Comparison of ENCODE assay signal across 15 cellular contexts in genomic region chr12:107057071-107057834, GRCh38. TPM values are rescaled to one million over a fixed set of nuclear protein-coding genes. Genes with fewer than 3 reads are reported as not detected.
DNase-seq lines count a peak whose midpoint lies in the region; ATAC-seq, FAIRE-seq and TF ChIP-seq lines count a peak whose summit lies in the region.
"Had no signal": no experiment of that assay in that cellular context is flagged by ENCODE, and none has a peak within 500 bp of the region (broad histone marks: within the 10 kb centered on the region; RNA-seq: fewer than 3 reads in every experiment).

No MANE protein-coding gene starts in this region.

- no peaks in the 10 kb centered on the region for H3K36me3 ChIP-seq in keratinocyte (ENCODE audit: control insufficient read depth in 2 of 2, extremely low read depth in 1 of 2, insufficient read depth in 2 of 2, low read length in 2 of 2)

- H3K9me3 ChIP-seq in CD4-positive, alpha-beta T cell (ENCODE audit: control insufficient read depth, low read length), result peaks cover 6% of the 10 kb centered on the region
- H3K9me3 ChIP-seq in keratinocyte (ENCODE audit: control insufficient read depth, low read depth, low read length), result no peaks in the 10 kb centered on the region

- no peak overlapping the region for H3K27ac ChIP-seq in CD4-positive, alpha-beta T cell (ENCODE audit: low read depth, low read length)
- no peak overlapping the region for H3K27ac ChIP-seq in keratinocyte (ENCODE audit: control insufficient read depth, insufficient read depth, low read length)

- CTCF ChIA-PET in CD4-positive, alpha-beta T cell (lab: Charles Lee), result no interaction called here
- CTCF ChIA-PET in activated CD4-positive, alpha-beta memory T cell treated with anti-CD3 and anti-CD28 coated beads for 36 hours (lab: Charles Lee), result interaction anchor here (1.7 kb wide), 1 partner anchor 48 kb away, joined by 4 read pairs; no protein-coding TSS in a partner anchor

- peaks cover 9% of the 10 kb centered on the region for H3K9me3 Mint-ChIP-seq in CD4-positive, alpha-beta T cell
- H3K9me3 Mint-ChIP-seq in HFFc6, result peaks cover 6% of the 10 kb centered on the region; the same call in 1 of the 2 replicates
- H3K9me3 Mint-ChIP-seq in activated CD4-positive, alpha-beta memory T cell treated with anti-CD3 and anti-CD28 coated beads for 36 hours, result peaks cover 11% of the 10 kb centered on the region

- no peak overlapping the region for H3K4me3 Mint-ChIP-seq in CD4-positive, alpha-beta T cell
- H3K4me3 Mint-ChIP-seq in HFFc6, result peak overlapping the region; percentile 38; the same call in 1 of the 2 replicates
- H3K4me3 Mint-ChIP-seq in activated CD4-positive, alpha-beta memory T cell treated with anti-CD3 and anti-CD28 coated beads for 36 hours, result no peak overlapping the region
- H3K4me3 Mint-ChIP-seq: T-helper 2 cell treated with Interferon-gamma antibody and Interleukin-4, amounts not matched to agents 5 μg/mL and 100 μg/mL, for 36 hours had no signal

- no peak for FAIRE-seq in keratinocyte (lab: Jason Lieb, UNC)
- FAIRE-seq: GM12878 had no signal

- in situ Hi-C loops in T47D (cut with HindIII; ENCODE audit: low pct_unique_long_range_greater_than_20kb, low sequenced_read_pairs), result no loop called here
- in situ Hi-C loops in ACHN (cut with HindIII; ENCODE audit: low pct_ligation_motif_present, low pct_unique_long_range_greater_than_20kb, low sequenced_read_pairs), result no loop called here

- peak overlapping the region; percentile 28 for H3K27ac Mint-ChIP-seq in CD4-positive, alpha-beta T cell
- H3K27ac Mint-ChIP-seq in HFFc6, result peak overlapping the region; percentile 63
- H3K27ac Mint-ChIP-seq in activated CD4-positive, alpha-beta memory T cell treated with anti-CD3 and anti-CD28 coated beads for 36 hours, result no peak overlapping the region
- H3K27ac Mint-ChIP-seq: activated naive CD4-positive, alpha-beta T cell treated with anti-CD3 and anti-CD28 coated beads, Interleukin-2, amount 50 U/mL, for 72 hours; T-helper 2 cell treated with Interferon-gamma antibody and Interleukin-4, amounts not matched to agents 5 μg/mL and 100 μg/mL, for 36 hours had no signal

- no peak overlapping the region for H2AFZ ChIP-seq in keratinocyte (ENCODE audit: control insufficient read depth, low read length)

- H3K36me3 Mint-ChIP-seq in CD4-positive, alpha-beta T cell (ENCODE audit: low read depth), result peaks cover 21% of the 10 kb centered on the region
- peaks cover 8% of the 10 kb centered on the region for H3K36me3 Mint-ChIP-seq in HFFc6 (ENCODE audit: low read depth)
- peaks cover 12% of the 10 kb centered on the region for H3K36me3 Mint-ChIP-seq in activated CD4-positive, alpha-beta memory T cell treated with anti-CD3 and anti-CD28 coated beads for 36 hours

- dilution Hi-C loops in keratinocyte (cut with MboI; ENCODE audit: extremely low pct_ligation_motif_present, low sequenced_read_pairs), result no loop called here

- H3K79me2 ChIP-seq in keratinocyte (ENCODE audit: control insufficient read depth, insufficient read depth, low read length), result no peaks in the 10 kb centered on the region

- H3K4me3 ChIP-seq in keratinocyte (ENCODE audit: control insufficient read depth in 2 of 3, extremely low read depth in 1 of 3, insufficient read depth in 2 of 3, low read depth in 1 of 3, low read length in 3 of 3), result no peak overlapping the region
- H3K4me3 ChIP-seq: GM12878 had no signal

- no peak for DNase-seq in CD4-positive, alpha-beta T cell
- peak; percentile 61 for DNase-seq in HFFc6
- peak; percentile 16 to 80 for DNase-seq in T47D (ENCODE audit: low read depth in 1 of 2, low spot score in 1 of 2)
- no peak for DNase-seq in keratinocyte (ENCODE audit: low read depth, low spot score)
- DNase-seq in effector CD8-positive, alpha-beta T cell (lab: John Stamatoyannopoulos, UW), result no peak
- no peak for DNase-seq in KG1 (lab: John Stamatoyannopoulos, UW)
- no peak for DNase-seq in ACHN
- DNase-seq in activated CD4-positive, alpha-beta memory T cell treated with anti-CD3 and anti-CD28 coated beads for 36 hours, result no peak
- DNase-seq: COR-L47; Kasumi-1; stimulated activated CD4-positive, alpha-beta T cell treated with anti-CD3 and anti-CD28 coated beads, Interleukin-4, amount 100 ng/mL, for 1 hour had no signal

- no peaks in the 10 kb centered on the region for H3K9me1 ChIP-seq in keratinocyte (ENCODE audit: control insufficient read depth, extremely low read depth, insufficient read depth, low read length)

- H3K4me1 ChIP-seq in keratinocyte (ENCODE audit: control insufficient read depth, extremely low read depth, insufficient read depth, low read length), result peaks cover 5% of the 10 kb centered on the region

- no peak overlapping the region for H3K9ac ChIP-seq in keratinocyte (ENCODE audit: control insufficient read depth, extremely low read depth, insufficient read depth, low read length)

- ATAC-seq in CD4-positive, alpha-beta T cell (ENCODE audit: poor library complexity), result no peak
- ATAC-seq: activated naive CD4-positive, alpha-beta T cell treated with anti-CD3 and anti-CD28 coated beads, Interleukin-2, amount 50 U/mL, for 72 hours; GM12878; HCT116 had no signal

- no peaks in the 10 kb centered on the region for H3K27me3 ChIP-seq in CD4-positive, alpha-beta T cell (ENCODE audit: control insufficient read depth, insufficient read depth, low read length)
- no peaks in the 10 kb centered on the region for H3K27me3 ChIP-seq in keratinocyte (ENCODE audit: control insufficient read depth, extremely low read depth, insufficient read depth, low read length)

- intact Hi-C loops in CD4-positive, alpha-beta T cell (cut with DNase I, micrococcal nuclease), result no loop called here
- intact Hi-C loops in activated CD4-positive, alpha-beta memory T cell treated with anti-CD3 and anti-CD28 coated beads for 36 hours (cut with micrococcal nuclease), result no loop called here

- no peaks in the 10 kb centered on the region for H4K20me1 ChIP-seq in keratinocyte (ENCODE audit: control insufficient read depth, extremely low read depth, insufficient read depth, low read length)

- no peaks in the 10 kb centered on the region for H3K27me3 Mint-ChIP-seq in CD4-positive, alpha-beta T cell
- no peaks in the 10 kb centered on the region for H3K27me3 Mint-ChIP-seq in HFFc6 (ENCODE audit: insufficient read depth)
- H3K27me3 Mint-ChIP-seq in activated CD4-positive, alpha-beta memory T cell treated with anti-CD3 and anti-CD28 coated beads for 36 hours, result no peaks in the 10 kb centered on the region

- peaks cover 30% of the 10 kb centered on the region for H3K4me1 Mint-ChIP-seq in CD4-positive, alpha-beta T cell (ENCODE audit: low read depth)
- H3K4me1 Mint-ChIP-seq in HFFc6 (ENCODE audit: low read depth), result peaks cover 20% of the 10 kb centered on the region
- peaks cover 7% of the 10 kb centered on the region for H3K4me1 Mint-ChIP-seq in activated CD4-positive, alpha-beta memory T cell treated with anti-CD3 and anti-CD28 coated beads for 36 hours (ENCODE audit: low read depth)

- POLR2A ChIA-PET in CD4-positive, alpha-beta T cell (lab: Charles Lee), result no interaction called here
- POLR2A ChIA-PET in activated CD4-positive, alpha-beta memory T cell treated with anti-CD3 and anti-CD28 coated beads for 36 hours (lab: Charles Lee), result no interaction called here

- peak overlapping the region; percentile 14 for H3K4me2 ChIP-seq in keratinocyte (ENCODE audit: control insufficient read depth, extremely low read depth, insufficient read depth, low read depth, low read length)

- TF ChIP-seq CTCF in CD4-positive, alpha-beta T cell (IDR thresholded peaks at IDR 0.05), result no peak
- TF ChIP-seq CTCF in HFFc6 (IDR thresholded peaks at IDR 0.05) (peak; percentile 37; the same call in 1 of the 2 replicates), keratinocyte (optimal IDR thresholded peaks at IDR 0.05 in 1 of 3, IDR thresholded peaks at IDR 0.05 in 1 of 3, conservative IDR thresholded peaks at IDR 0.05 in 1 of 3; ENCODE audit: extremely low read depth in 1 of 3, insufficient read depth in 2 of 3, low read length in 3 of 3) (no peak)

RNA-seq across cellular contexts. Expression of gene CRY1, which starts 36.1 kb away (rescaled TPM):
- 10 to 100 TPM; 70.7 to 77.4 TPM for total RNA-seq in CD4-positive, alpha-beta T cell
- total RNA-seq in HFFc6 (2021; fragmentation: NEBNext Ultra II Directional; extraction: Animal tissue kit (Norgen Biotek cat#: 25700)), result 10 to 100 TPM; 12.5 to 18.0 (median 16.1) TPM
- 5.2 to 10.0 TPM (median 7.3 TPM) in 3 replicates for polyA plus RNA-seq in keratinocyte
- 5.6 TPM for polyA plus RNA-seq in keratinocyte (2011; ENCODE audit: low read depth)
- polyA plus RNA-seq in keratinocyte (2011; cell fraction: cytosol; rRNA removed), result 3.4 and 6.4 TPM in 2 replicates
- polyA plus RNA-seq in keratinocyte (2011; cell fraction: nucleus; rRNA removed), result 7.1 and 15.3 TPM in 2 replicates
- polyA plus RNA-seq in keratinocyte (2012; ENCODE audit: low replicate concordance), result 7.2 and 7.9 TPM in 2 replicates
- polyA minus RNA-seq in keratinocyte, result 2.3 to 5.5 TPM (median 3.1 TPM) in 3 replicates
- polyA minus RNA-seq in keratinocyte (2011; cell fraction: cytosol; rRNA and poly(A)+ RNA removed), result 10.2 TPM
- polyA minus RNA-seq in keratinocyte (2011; cell fraction: nucleus; rRNA and poly(A)+ RNA removed), result 7.9 and 8.1 TPM in 2 replicates
- 10 to 100 TPM; 23.5 to 24.1 TPM for total RNA-seq in activated CD4-positive, alpha-beta memory T cell treated with anti-CD3 and anti-CD28 coated beads for 36 hours

Comparison
In these comparisons a context has a peak if more than half of its experiments do, and no peak if none do; other contexts are left out.
1. DNase-seq: peak in HFFc6 (single experiment) and T47D (2 of 2); none in CD4-positive, alpha-beta T cell (0 of 10), keratinocyte (single experiment), effector CD8-positive, alpha-beta T cell (single experiment), KG1 (single experiment), ACHN (single experiment) and activated CD4-positive, alpha-beta memory T cell treated with anti-CD3 and anti-CD28 coated beads for 36 hours (single experiment).